Comparison of ENCODE assay signal across 8 cellular contexts in genomic region chr17:46266656-46267544, GRCh38. TPM values are rescaled to one million over a fixed set of nuclear protein-coding genes. Genes with fewer than 3 reads are reported as not detected.
DNase-seq lines count a peak whose midpoint lies in the region; ATAC-seq and TF ChIP-seq lines count a peak whose summit lies in the region.

No MANE protein-coding gene starts in this region.

- H3K4me1 ChIP-seq in foreskin keratinocyte (peaks cover 22% of the 10 kb centered on the region), neuron (ENCODE audit: insufficient read depth, low read length) (peaks cover 5% of the 10 kb centered on the region), stomach smooth muscle (ENCODE audit: control insufficient read depth, insufficient read depth, low read length) (peaks cover 10% of the 10 kb centered on the region)

- TF ChIP-seq POLR2A in Raji (IDR thresholded peaks at IDR 0.05; ENCODE audit: insufficient read depth, low read depth, low read length), result peak; percentile 70

- H3K27me3 ChIP-seq in foreskin keratinocyte (peaks cover 52% of the 10 kb centered on the region), neuron (ENCODE audit: insufficient read depth, low read length) (peaks cover 13% of the 10 kb centered on the region), stomach smooth muscle (ENCODE audit: control insufficient read depth in 1 of 2, insufficient read depth in 2 of 2, low read length in 2 of 2) (no peaks in the 10 kb centered on the region)

- DNase-seq in EL (peak; percentile 94), activated gamma-delta T cell treated with Interleukin-2 at 50 U/mL for 16 hours (peak; percentile 74), foreskin keratinocyte (peak; percentile 44 to 71)

- H3K9me3 ChIP-seq in KOPT-K1 (ENCODE audit: insufficient read depth, low read length, poor library complexity, severe bottlenecking), result no peaks in the 10 kb centered on the region
- H3K9me3 ChIP-seq in neuron (ENCODE audit: low read length), result no peaks in the 10 kb centered on the region
- no peaks in the 10 kb centered on the region for H3K9me3 ChIP-seq in stomach smooth muscle (ENCODE audit: control insufficient read depth in 2 of 2, low read length in 2 of 2)

- H3K9ac ChIP-seq in stomach smooth muscle (ENCODE audit: low read length in 2 of 2), result peak overlapping the region; percentile 90

- H2AFZ ChIP-seq in neuron (ENCODE audit: low read depth, low read length), result peak overlapping the region; percentile 94

- peak; percentile 79 for ATAC-seq in GM21825 (IDR thresholded peaks at IDR 0.05; ENCODE audit: unreplicated experiment)
- peak; percentile 65 for ATAC-seq in foreskin keratinocyte

- no peaks in the 10 kb centered on the region for H3K36me3 ChIP-seq in KOPT-K1 (ENCODE audit: insufficient read depth, low read length)
- H3K36me3 ChIP-seq in neuron (ENCODE audit: insufficient read depth, low read length), result no peaks in the 10 kb centered on the region
- H3K36me3 ChIP-seq in stomach smooth muscle (ENCODE audit: control insufficient read depth in 2 of 2, insufficient read depth in 2 of 2, low read length in 2 of 2), result no peaks in the 10 kb centered on the region

- TF ChIP-seq CTCF in foreskin keratinocyte (conservative IDR thresholded peaks at IDR 0.05), result no peak

- peak overlapping the region; percentile 55 for H3K4me3 ChIP-seq in neuron (ENCODE audit: low read length)
- H3K4me3 ChIP-seq in stomach smooth muscle (ENCODE audit: low read length in 2 of 2), result peak overlapping the region; percentile 94 to 97

- H3K27ac ChIP-seq in KOPT-K1 (ENCODE audit: low read depth, low read length, poor library complexity, severe bottlenecking), result peak overlapping the region; percentile 56
- peak overlapping the region; percentile 38 for H3K27ac ChIP-seq in foreskin keratinocyte
- peak overlapping the region; percentile 91 for H3K27ac ChIP-seq in stomach smooth muscle (ENCODE audit: low read length)

RNA-seq across cellular contexts. Expression of gene LRRC37A, which starts 28.0 kb away (rescaled TPM):
- total RNA-seq in foreskin keratinocyte, result 1.1 and 2.3 TPM in 2 replicates
- polyA plus RNA-seq in foreskin keratinocyte, result 0.28 and 0.94 TPM in 2 replicates

Comparison
In these comparisons a context has a peak if more than half of its experiments do, and no peak if none do; other contexts are left out.
1. Peak in every context shown above with its lines: DNase-seq, ATAC-seq, H3K4me3 ChIP-seq and H3K27ac ChIP-seq.
2. H3K27ac ChIP-seq: peak in every context shown above with its lines; median percentile 91 in stomach smooth muscle; 56 in KOPT-K1; 38 in foreskin keratinocyte.